ENCODE assay signal across 8 cellular contexts in genomic region chr1:223531742-223532341, GRCh38.
A peak's percentile ranks its signal among the peaks of the same experiment; 100 is the strongest.
DNase-seq lines count a peak whose midpoint lies in the region; ATAC-seq and TF ChIP-seq lines count a peak whose summit lies in the region.

No MANE protein-coding gene starts in this region.

- H3K36me3 Mint-ChIP-seq in CD8-positive, alpha-beta memory T cell, result peaks cover 0 to 13% (median 0%) of the 10 kb centered on the region in 3 donors

- peaks cover 0 to 10% (median 5%) of the 10 kb centered on the region in 5 donors for H3K9me3 Mint-ChIP-seq in CD8-positive, alpha-beta memory T cell

- peak in 3 of 5 donors; percentile 7 to 20 (median 11) for DNase-seq in CD8-positive, alpha-beta memory T cell
- DNase-seq in GM20000 (ENCODE audit: low spot score) (peak; percentile 39), NCI-H1417 (lab: John Stamatoyannopoulos, UW) (peak; percentile 39 to 80 (median 63)), T-helper 9 cell (peak; percentile 24), choroid plexus epithelial cell (ENCODE audit: low read depth) (peak; percentile 63), lower lobe of right lung (peak; percentile 71)
- peak; percentile 31 for DNase-seq in stimulated activated naive CD4-positive, alpha-beta T cell treated with Interleukin-2 at 50 U/mL for 16 hours (lab: John Stamatoyannopoulos, UW)

- H3K27me3 ChIP-seq in CD8-positive, alpha-beta memory T cell (ENCODE audit: insufficient read depth, low read length, poor library complexity, severe bottlenecking), result no peaks in the 10 kb centered on the region
- H3K27me3 ChIP-seq in lower lobe of right lung (ENCODE audit: low read depth), result peaks cover 7% of the 10 kb centered on the region

- ATAC-seq in lower lobe of right lung, result peak; percentile 64 to 73
- ATAC-seq in GM18505 (IDR thresholded peaks at IDR 0.05; ENCODE audit: unreplicated experiment), result no peak

- TF ChIP-seq CTCF in GM20000 (IDR thresholded peaks at IDR 0.05; ENCODE audit: extremely low read depth, missing control alignments) (peak; percentile 52), choroid plexus epithelial cell (conservative IDR thresholded peaks at IDR 0.05; ENCODE audit: low read depth, low read length) (peak; percentile 87), lower lobe of right lung (IDR thresholded peaks at IDR 0.05) (peak; percentile 59)

- H3K4me3 Mint-ChIP-seq in CD8-positive, alpha-beta memory T cell, result no peak overlapping the region

- intact Hi-C loops in lower lobe of right lung (cut with DNase I), result no loop called here

- TF ChIP-seq POLR2A in GM18505 (IDR thresholded peaks at IDR 0.05; ENCODE audit: borderline replicate concordance, extremely low read depth, insufficient read depth, insufficient read length), result no peak

- no peak overlapping the region for H3K27ac ChIP-seq in CD8-positive, alpha-beta memory T cell (ENCODE audit: low read depth, low read length)
- no peak overlapping the region for H3K27ac ChIP-seq in lower lobe of right lung

- H3K27me3 Mint-ChIP-seq in CD8-positive, alpha-beta memory T cell, result peaks cover 15 to 30% of the 10 kb centered on the region in 2 donors

- no peak overlapping the region for H3K27ac Mint-ChIP-seq in CD8-positive, alpha-beta memory T cell

- POLR2A ChIA-PET in CD8-positive, alpha-beta memory T cell (lab: Charles Lee), result no interaction called here

- H3K4me1 Mint-ChIP-seq in CD8-positive, alpha-beta memory T cell, result peaks cover 0 to 13% (median 0%) of the 10 kb centered on the region in 3 donors

- H3K4me3 ChIP-seq in CD8-positive, alpha-beta memory T cell (ENCODE audit: low read length), result no peak overlapping the region
- no peak overlapping the region for H3K4me3 ChIP-seq in choroid plexus epithelial cell (ENCODE audit: low read depth, low read length)
- H3K4me3 ChIP-seq in lower lobe of right lung, result no peak overlapping the region

- CTCF ChIA-PET in CD8-positive, alpha-beta memory T cell (lab: Charles Lee), result no interaction called here

- no peaks in the 10 kb centered on the region for H3K36me3 ChIP-seq in CD8-positive, alpha-beta memory T cell (ENCODE audit: insufficient read depth, low read length)
- no peaks in the 10 kb centered on the region for H3K36me3 ChIP-seq in lower lobe of right lung

- H3K9me3 ChIP-seq in CD8-positive, alpha-beta memory T cell (ENCODE audit: low read length), result no peaks in the 10 kb centered on the region
- H3K9me3 ChIP-seq in lower lobe of right lung, result no peaks in the 10 kb centered on the region

- no peaks in the 10 kb centered on the region for H3K4me1 ChIP-seq in CD8-positive, alpha-beta memory T cell (ENCODE audit: insufficient read depth, low read length)
- no peaks in the 10 kb centered on the region for H3K4me1 ChIP-seq in lower lobe of right lung

Comparison
In these comparisons a context has a peak if more than half of its experiments do, and no peak if none do; other contexts are left out.
1. DNase-seq: peak in every context shown above with its lines; median percentile 71 in lower lobe of right lung; 63 in NCI-H1417; 63 in choroid plexus epithelial cell; 39 in GM20000; 31 in stimulated activated naive CD4-positive, alpha-beta T cell treated with Interleukin-2 at 50 U/mL for 16 hours; 24 in T-helper 9 cell; 11 in CD8-positive, alpha-beta memory T cell.